Comparison of ENCODE assay signal across 13 cellular contexts in the genomic region with DNA sequence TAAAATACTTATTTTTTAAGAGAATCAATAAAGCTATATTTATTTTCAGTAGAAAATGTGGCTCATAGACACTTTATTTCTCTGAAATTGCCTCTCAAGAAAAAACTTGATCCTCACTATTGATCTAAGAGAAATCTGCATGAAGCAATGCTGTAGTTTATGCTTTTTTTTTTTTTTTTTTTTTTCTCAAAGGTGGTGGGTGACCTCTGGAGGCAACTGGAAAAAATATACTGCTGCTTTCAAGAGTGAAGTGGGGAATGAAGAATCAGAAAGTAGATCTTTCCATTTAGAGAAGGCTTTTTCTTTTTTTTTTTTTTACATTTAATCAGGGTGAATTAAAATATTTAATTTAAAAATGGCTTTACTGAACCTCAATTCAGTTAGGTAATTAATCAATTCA.
DNase-seq lines count a peak whose midpoint lies in the region; ATAC-seq and TF ChIP-seq lines count a peak whose summit lies in the region.
"Had no signal": no experiment of that assay in that cellular context is flagged by ENCODE, and none has a peak within 500 bp of the region (broad histone marks: within the 10 kb centered on the region; RNA-seq: fewer than 3 reads in every experiment).

No MANE protein-coding gene starts in this region.

- peaks cover 2% of the 10 kb centered on the region for H3K27me3 Mint-ChIP-seq in neural progenitor cell (ENCODE audit: insufficient read depth, low read depth)

- intact Hi-C loops in Right ventricle myocardium inferior (cut with DNase I) = loop anchor here (5.0 to 10.0 kb wide), 4 partner anchors 226 to 786 kb away; partner anchors contain the start of genes REV3L and TRAF3IP2

- peaks cover 23% of the 10 kb centered on the region for H3K79me2 ChIP-seq in Karpas-422 (ENCODE audit: low read length)
- H3K79me2 ChIP-seq in neural progenitor cell (ENCODE audit: low read depth) = peaks cover 21% of the 10 kb centered on the region

- H3K9me3 ChIP-seq in Karpas-422 (ENCODE audit: low read length) (no peaks in the 10 kb centered on the region), neural progenitor cell (ENCODE audit: low read depth) (no peaks in the 10 kb centered on the region)
- H3K9me3 ChIP-seq: SJSA1, tibial nerve had no signal

- H3K36me3 Mint-ChIP-seq in neural progenitor cell = no peaks in the 10 kb centered on the region
- H3K36me3 Mint-ChIP-seq: naive B cell had no signal

- H3K9me3 Mint-ChIP-seq in neural progenitor cell = no peaks in the 10 kb centered on the region
- H3K9me3 Mint-ChIP-seq: activated CD4-positive, alpha-beta T cell treated with anti-CD3 and anti-CD28 coated beads, Interleukin-2, amount 10 ng/mL, durations not matched to agents 24 days and 14 days; naive B cell had no signal

- in situ Hi-C loops in astrocyte of the spinal cord (cut with HindIII; ENCODE audit: low sequenced_read_pairs) = no loop called here

- peaks cover 34% of the 10 kb centered on the region for H3F3A ChIP-seq in neural progenitor cell (ENCODE audit: low read depth)

- peaks cover 42% of the 10 kb centered on the region for H3K4me1 Mint-ChIP-seq in neural progenitor cell

- no peak overlapping the region for H3K27ac Mint-ChIP-seq in neural progenitor cell
- H3K27ac Mint-ChIP-seq: activated CD4-positive, alpha-beta T cell treated with anti-CD3 and anti-CD28 coated beads, Interleukin-2, amount 10 ng/mL, durations not matched to agents 24 days and 14 days had no signal

- DNase-seq in NCI-H2171 treated with DMSO at 0.1 percent for 48 hours (lab: John Stamatoyannopoulos, UW) (peak; percentile 20), NCI-H2171 (lab: John Stamatoyannopoulos, UW) (no peak), Karpas-422 (no peak), astrocyte of the spinal cord (ENCODE audit: low read depth, low spot score) (no peak), neural progenitor cell (ENCODE audit: low spot score) (no peak), Right ventricle myocardium inferior (ENCODE audit: missing footprints) (no peak), COLO668 (lab: John Stamatoyannopoulos, UW; ENCODE audit: unreplicated experiment) (no peak)
- no peak for DNase-seq in activated T-cell treated with anti-CD3 and anti-CD28 coated beads, Interleukin-2, amount 50 U/mL, for 48 hours
- DNase-seq: activated CD4-positive, alpha-beta T cell treated with anti-CD3 and anti-CD28 coated beads, Interleukin-2, amount 10 ng/mL, durations not matched to agents 24 days and 14 days; naive B cell had no signal

- peak; percentile 13 for TF ChIP-seq CTCF in astrocyte of the spinal cord (IDR thresholded peaks at IDR 0.05; ENCODE audit: low read depth, low read length)
- TF ChIP-seq CTCF in neural progenitor cell (IDR thresholded peaks at IDR 0.05) = peak; percentile 18

- H3K36me3 ChIP-seq in Karpas-422 (ENCODE audit: insufficient read depth, low read length) (no peaks in the 10 kb centered on the region), neural progenitor cell (no peaks in the 10 kb centered on the region)
- H3K36me3 ChIP-seq: SJSA1, tibial nerve had no signal

- H2AFZ ChIP-seq in Karpas-422 (ENCODE audit: low read length) (0 out of 2 replicates have a peak overlapping the region, but pooled peaks have one; percentile 26), neural progenitor cell (replicated peaks) (no peak overlapping the region)

- H3K9me2 ChIP-seq in Karpas-422 (replicated peaks; ENCODE audit: insufficient read depth, low read length) = no peaks in the 10 kb centered on the region

- H3K27ac ChIP-seq in Karpas-422 (ENCODE audit: low read length) = no peak overlapping the region
- H3K27ac ChIP-seq in neural progenitor cell = no peak overlapping the region
- H3K27ac ChIP-seq: SJSA1, tibial nerve had no signal

- no peak overlapping the region for H3K4me2 ChIP-seq in Karpas-422 (ENCODE audit: low read depth, low read length, poor library complexity, severe bottlenecking)
- no peak overlapping the region for H3K4me2 ChIP-seq in neural progenitor cell
- H3K4me2 ChIP-seq: smooth muscle cell had no signal

- H4K20me1 ChIP-seq in Karpas-422 (ENCODE audit: insufficient read depth, low read depth, low read length) (no peaks in the 10 kb centered on the region), neural progenitor cell (ENCODE audit: low read depth) (peaks cover 10% of the 10 kb centered on the region)

- H3K4me3 ChIP-seq in Karpas-422 (ENCODE audit: low read length) (no peak overlapping the region), astrocyte of the spinal cord (ENCODE audit: low read depth, low read length) (no peak overlapping the region), neural progenitor cell (no peak overlapping the region)
- H3K4me3 ChIP-seq: SJSA1, smooth muscle cell, tibial nerve had no signal

- no peak for ATAC-seq in Right ventricle myocardium inferior

- H3K4me3 Mint-ChIP-seq in neural progenitor cell = no peak overlapping the region
- H3K4me3 Mint-ChIP-seq: activated CD4-positive, alpha-beta T cell treated with anti-CD3 and anti-CD28 coated beads, Interleukin-2, amount 10 ng/mL, durations not matched to agents 24 days and 14 days had no signal

- no peak overlapping the region for H3K9ac ChIP-seq in Karpas-422 (ENCODE audit: low read length)
- no peak overlapping the region for H3K9ac ChIP-seq in neural progenitor cell

- H3K27me3 ChIP-seq in Karpas-422 (ENCODE audit: low read length) = no peaks in the 10 kb centered on the region
- peaks cover 12% of the 10 kb centered on the region for H3K27me3 ChIP-seq in neural progenitor cell
- H3K27me3 ChIP-seq: SJSA1, tibial nerve had no signal

- H3K4me1 ChIP-seq in Karpas-422 (ENCODE audit: low read length) = peaks cover 20% of the 10 kb centered on the region
- peaks cover 31% of the 10 kb centered on the region for H3K4me1 ChIP-seq in neural progenitor cell
